In the genomic region with DNA sequence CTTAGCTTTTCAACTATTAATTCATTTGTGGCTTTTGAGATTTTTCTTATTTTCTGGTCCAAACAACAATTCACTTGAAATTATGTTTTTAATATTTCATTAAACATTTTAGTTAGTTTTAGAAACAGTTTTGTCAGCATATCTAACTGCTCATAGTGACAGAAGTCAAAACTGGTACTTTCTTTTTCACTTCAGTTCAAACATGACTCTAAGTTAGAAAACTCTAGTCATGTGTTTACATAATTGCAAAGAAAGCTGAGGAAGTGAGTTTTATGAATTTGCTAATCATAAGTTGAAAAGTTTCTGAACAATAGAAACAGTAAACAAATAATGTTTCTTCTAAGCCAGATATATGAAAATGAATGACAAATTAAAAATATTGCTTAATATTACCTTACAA, we compare ENCODE assay signal across 21 cellular contexts.
DNase-seq lines count a peak whose midpoint lies in the region; ATAC-seq, FAIRE-seq and TF ChIP-seq lines count a peak whose summit lies in the region.
"Had no signal": no experiment of that assay in that cellular context is flagged by ENCODE, and none has a peak within 500 bp of the region (broad histone marks: within the 10 kb centered on the region; RNA-seq: fewer than 3 reads in every experiment).

No MANE protein-coding gene starts in this region.

- H3K9me3 ChIP-seq in SU-DHL-6 (ENCODE audit: insufficient read depth, low read length) (no peaks in the 10 kb centered on the region), T-helper 17 cell (ENCODE audit: control insufficient read depth, low read length, poor library complexity, severe bottlenecking) (no peaks in the 10 kb centered on the region)
- H3K9me3 ChIP-seq: BE2C had no signal

- H3K27ac ChIP-seq in KMS-11 (no peak overlapping the region), SU-DHL-6 (ENCODE audit: low read depth, low read length) (no peak overlapping the region), substantia nigra (ENCODE audit: low read depth, low read length, poor library complexity, severe bottlenecking) (no peak overlapping the region)

- H4K20me1 ChIP-seq in KMS-11 (ENCODE audit: insufficient read depth) (no peaks in the 10 kb centered on the region), SU-DHL-6 (ENCODE audit: low read depth, low read length) (no peaks in the 10 kb centered on the region)

- peak overlapping the region; percentile 24 for H3K4me2 ChIP-seq in KMS-11
- H3K4me2 ChIP-seq in SU-DHL-6 (ENCODE audit: low read depth, low read length, poor library complexity, severe bottlenecking), result no peak overlapping the region

- H3K4me1 Mint-ChIP-seq in T-helper 17 cell, result no peaks in the 10 kb centered on the region

- no peak overlapping the region for H3K9ac ChIP-seq in KMS-11
- no peak overlapping the region for H3K9ac ChIP-seq in SU-DHL-6 (ENCODE audit: low read length)

- FAIRE-seq in frontal cortex (lab: Jason Lieb, UNC), result peak; percentile 13
- FAIRE-seq: GM12892, GM18507, H1, HTR-8/SVneo, K562 had no signal

- H2AFZ ChIP-seq in KMS-11 (ENCODE audit: low read depth), result no peak overlapping the region; the same call in 1 of the 2 replicates
- H2AFZ ChIP-seq in SU-DHL-6 (ENCODE audit: low read depth, low read length, severe bottlenecking), result peak overlapping the region; percentile 12

- DNase-seq in frontal cortex (ENCODE audit: low spot score in 2 of 2), result no peak
- DNase-seq in activated T-cell treated with anti-CD3 and anti-CD28 coated beads, Interleukin-2, amount 50 U/mL, for 48 hours, result no peak
- no peak for DNase-seq in substantia nigra (lab: John Stamatoyannopoulos, UW)
- no peak for DNase-seq in hypothalamus (lab: John Stamatoyannopoulos, UW)
- DNase-seq in T-helper 17 cell, result no peak
- DNase-seq: BE2C; C1 segment of cervical spinal cord; CD4-positive, alpha-beta T cell; DMS153; DMS79; H9; IMR-90; Karpas-422 had no signal

- H3K4me1 ChIP-seq in KMS-11 (ENCODE audit: low read depth, poor library complexity, severe bottlenecking), result peaks cover 11% of the 10 kb centered on the region
- H3K4me1 ChIP-seq: BE2C had no signal

- ATAC-seq in GM21717 (IDR thresholded peaks at IDR 0.05; ENCODE audit: unreplicated experiment) (peak; percentile 72), T-helper 17 cell (no peak)
- ATAC-seq: K562 had no signal

- no peak overlapping the region for H3K4me3 ChIP-seq in KMS-11 (IDR thresholded peaks at IDR 0.05; ENCODE audit: insufficient read depth, low read depth, low read length)
- H3K4me3 ChIP-seq in SU-DHL-6 (ENCODE audit: insufficient read depth, low read length, poor library complexity, severe bottlenecking), result no peak overlapping the region
- H3K4me3 ChIP-seq: K562 had no signal

- no peaks in the 10 kb centered on the region for H3K27me3 Mint-ChIP-seq in T-helper 17 cell
- H3K27me3 Mint-ChIP-seq: CD4-positive, alpha-beta T cell had no signal

- H3F3A ChIP-seq in SU-DHL-6 (ENCODE audit: insufficient read depth), result 0 out of 2 replicates have a peak, but pooled peaks cover 2% of the 10 kb centered on the region

- H3K27me3 ChIP-seq in KMS-11 (ENCODE audit: insufficient read depth, low read depth) (no peaks in the 10 kb centered on the region), SU-DHL-6 (ENCODE audit: low read length) (no peaks in the 10 kb centered on the region)
- H3K27me3 ChIP-seq: BE2C had no signal

- H3K36me3 ChIP-seq in KMS-11 (ENCODE audit: insufficient read depth), result no peaks in the 10 kb centered on the region
- no peaks in the 10 kb centered on the region for H3K36me3 ChIP-seq in SU-DHL-6 (ENCODE audit: low read length)
- H3K36me3 ChIP-seq: BE2C had no signal

- H3K27ac Mint-ChIP-seq in T-helper 17 cell, result no peak overlapping the region
- H3K27ac Mint-ChIP-seq: CD4-positive, alpha-beta T cell; H9 had no signal

- no peaks in the 10 kb centered on the region for H3K9me2 ChIP-seq in SU-DHL-6 (replicated peaks; ENCODE audit: insufficient read depth, low read length)

- H3K79me2 ChIP-seq in KMS-11 (ENCODE audit: insufficient read depth, low read depth) (no peaks in the 10 kb centered on the region), SU-DHL-6 (ENCODE audit: insufficient read depth, low read length) (no peaks in the 10 kb centered on the region)

- TF ChIP-seq CTCF in KMS-11 (conservative IDR thresholded peaks at IDR 0.05; ENCODE audit: low read depth, low read length) (no peak), SU-DHL-6 (IDR thresholded peaks at IDR 0.05; ENCODE audit: insufficient read depth, low read length, poor library complexity, severe bottlenecking) (no peak)

- H3K36me3 Mint-ChIP-seq in T-helper 17 cell (ENCODE audit: low read depth), result no peaks in the 10 kb centered on the region

- H3K4me3 Mint-ChIP-seq in T-helper 17 cell, result no peak overlapping the region
- H3K4me3 Mint-ChIP-seq: CD4-positive, alpha-beta T cell; H9 had no signal
